Comparison of ENCODE assay signal across 29 cellular contexts in genomic region chr3:128285925-128286275, GRCh38.
DNase-seq lines count a peak whose midpoint lies in the region; ATAC-seq and TF ChIP-seq lines count a peak whose summit lies in the region.
"Had no signal": no experiment of that assay in that cellular context is flagged by ENCODE, and none has a peak within 500 bp of the region (broad histone marks: within the 10 kb centered on the region; RNA-seq: fewer than 3 reads in every experiment).

No MANE protein-coding gene starts in this region.

- no peak for TF ChIP-seq CTCF in CD4-positive, alpha-beta T cell (IDR thresholded peaks at IDR 0.05)
- TF ChIP-seq CTCF in VCaP (conservative IDR thresholded peaks at IDR 0.05) (no peak), type B pancreatic cell (conservative IDR thresholded peaks at IDR 0.05) (no peak)

- CTCF ChIA-PET in CD4-positive, alpha-beta T cell (lab: Charles Lee): no interaction called here
- CTCF ChIA-PET in naive thymus-derived CD4-positive, alpha-beta T cell (lab: Charles Lee): interaction anchor here (1.6 kb wide), 1 partner anchor 21 kb away, joined by 5 read pairs; no protein-coding TSS in a partner anchor

- H3K9me3 ChIP-seq in CD4-positive, alpha-beta T cell (ENCODE audit: control insufficient read depth, low read length): no peaks in the 10 kb centered on the region
- peaks cover 0 to 8% (median 0%) of the 10 kb centered on the region in 3 experiments for H3K9me3 ChIP-seq in naive thymus-derived CD4-positive, alpha-beta T cell (ENCODE audit: control insufficient read depth in 2 of 3, low read length in 3 of 3)
- H3K9me3 ChIP-seq: A549, SJSA1 had no signal

- no peaks in the 10 kb centered on the region for H3K4me1 ChIP-seq in naive thymus-derived CD4-positive, alpha-beta T cell (ENCODE audit: control insufficient read depth in 2 of 2, insufficient read depth in 2 of 2, low read length in 2 of 2)
- H3K4me1 ChIP-seq: A549; BLaER1 treated with 17β-estradiol and CSF1 and Interleukin-3, amounts not matched to agents 10 nM and 100 nM; SJSA1 had no signal

- peaks cover 0 to 35% (median 0%) of the 10 kb centered on the region in 3 experiments for H3K36me3 ChIP-seq in naive thymus-derived CD4-positive, alpha-beta T cell (ENCODE audit: control insufficient read depth in 2 of 3, insufficient read depth in 3 of 3, low read length in 3 of 3)
- H3K36me3 ChIP-seq: SJSA1 had no signal

- H3K9me3 Mint-ChIP-seq in CD4-positive, alpha-beta T cell: peaks cover 9% of the 10 kb centered on the region
- peaks cover 0 to 35% (median 13%) of the 10 kb centered on the region in 11 donors for H3K9me3 Mint-ChIP-seq in naive thymus-derived CD4-positive, alpha-beta T cell
- no peaks in the 10 kb centered on the region for H3K9me3 Mint-ChIP-seq in type B pancreatic cell
- H3K9me3 Mint-ChIP-seq: HFFc6 had no signal

- DNase-seq in CD4-positive, alpha-beta T cell: no peak
- no peak for DNase-seq in naive thymus-derived CD4-positive, alpha-beta T cell
- DNase-seq in type B pancreatic cell (ENCODE audit: extremely low spot score, unreplicated experiment) (no peak), HCEC 1CT (no peak), hepatic stellate cell (ENCODE audit: low spot score) (no peak)
- DNase-seq: AML-193; CD8-positive, alpha-beta memory T cell; DMS79 treated with DMSO at 0.1 percent for 48 hours; GF-D8; GM23248; HFFc6; Kasumi-1; MV-4-11; NCI-H1105; NCI-H1436 treated with DMSO at 0.1 percent for 48 hours; NCI-H187 treated with DMSO at 0.1 percent for 48 hours; NCI-H2107; NCI-H446; NCI-H524 treated with DMSO at 0.1 percent for 48 hours; NCI-H774; Right ventricle myocardium superior; RPMI8226 had no signal

- no peak for ATAC-seq in CD4-positive, alpha-beta T cell (ENCODE audit: poor library complexity)
- no peak for ATAC-seq in naive thymus-derived CD4-positive, alpha-beta T cell
- ATAC-seq in HG03135 (IDR thresholded peaks at IDR 0.05; ENCODE audit: unreplicated experiment): no peak
- ATAC-seq: A549, K562 had no signal

- H3K4me3 Mint-ChIP-seq in CD4-positive, alpha-beta T cell: no peak overlapping the region
- no peak overlapping the region for H3K4me3 Mint-ChIP-seq in naive thymus-derived CD4-positive, alpha-beta T cell
- H3K4me3 Mint-ChIP-seq in type B pancreatic cell: no peak overlapping the region
- H3K4me3 Mint-ChIP-seq: CD8-positive, alpha-beta memory T cell; H9; HFFc6 had no signal

- H3K4me1 Mint-ChIP-seq in CD4-positive, alpha-beta T cell (ENCODE audit: low read depth): peaks cover 14% of the 10 kb centered on the region
- peaks cover 0 to 35% (median 26%) of the 10 kb centered on the region in 7 donors for H3K4me1 Mint-ChIP-seq in naive thymus-derived CD4-positive, alpha-beta T cell
- peaks cover 32% of the 10 kb centered on the region for H3K4me1 Mint-ChIP-seq in type B pancreatic cell (ENCODE audit: unreplicated experiment)

- no peaks in the 10 kb centered on the region for H3K27me3 ChIP-seq in CD4-positive, alpha-beta T cell (ENCODE audit: control insufficient read depth, insufficient read depth, low read length)
- H3K27me3 ChIP-seq in naive thymus-derived CD4-positive, alpha-beta T cell (ENCODE audit: control insufficient read depth in 2 of 2, insufficient read depth in 2 of 2, low read length in 2 of 2): no peaks in the 10 kb centered on the region
- H3K27me3 ChIP-seq: BLaER1 treated with 17β-estradiol and CSF1 and Interleukin-3, amounts not matched to agents 10 nM and 100 nM; SJSA1 had no signal

- POLR2A ChIA-PET in CD4-positive, alpha-beta T cell (lab: Charles Lee): no interaction called here
- POLR2A ChIA-PET in naive thymus-derived CD4-positive, alpha-beta T cell (lab: Charles Lee): interaction anchor here (1.2 kb wide), 1 partner anchor 11 kb away, joined by 3 read pairs; no protein-coding TSS in a partner anchor

- H3K27ac Mint-ChIP-seq in CD4-positive, alpha-beta T cell: peak overlapping the region; percentile 14
- H3K27ac Mint-ChIP-seq in naive thymus-derived CD4-positive, alpha-beta T cell: peak overlapping the region in 7 of 9 donors; percentile 7 to 87 (median 58)
- peak overlapping the region; percentile 80 for H3K27ac Mint-ChIP-seq in type B pancreatic cell
- H3K27ac Mint-ChIP-seq: HFFc6 had no signal

- H3K36me3 Mint-ChIP-seq in CD4-positive, alpha-beta T cell (ENCODE audit: low read depth): peaks cover 67% of the 10 kb centered on the region
- peaks cover 16 to 59% (median 41%) of the 10 kb centered on the region in 5 donors for H3K36me3 Mint-ChIP-seq in naive thymus-derived CD4-positive, alpha-beta T cell
- H3K36me3 Mint-ChIP-seq in type B pancreatic cell: peaks cover 8% of the 10 kb centered on the region

- no peaks in the 10 kb centered on the region for H3K27me3 Mint-ChIP-seq in CD4-positive, alpha-beta T cell
- no peaks in the 10 kb centered on the region for H3K27me3 Mint-ChIP-seq in naive thymus-derived CD4-positive, alpha-beta T cell
- H3K27me3 Mint-ChIP-seq in type B pancreatic cell: no peaks in the 10 kb centered on the region
- H3K27me3 Mint-ChIP-seq: CD8-positive, alpha-beta memory T cell had no signal

- no peak overlapping the region for H3K4me3 ChIP-seq in naive thymus-derived CD4-positive, alpha-beta T cell (ENCODE audit: low read length)
- H3K4me3 ChIP-seq: A549; BLaER1 treated with 17β-estradiol and CSF1 and Interleukin-3, amounts not matched to agents 10 nM and 100 nM; GM23248; K562; SJSA1 had no signal

- intact Hi-C loops in CD4-positive, alpha-beta T cell (cut with DNase I, micrococcal nuclease): no loop called here
- intact Hi-C loops in naive thymus-derived CD4-positive, alpha-beta T cell (cut with micrococcal nuclease): loop anchor here in 1 of 2 donors (1.0 kb wide), 1 partner anchor 8 kb away; no protein-coding TSS in a partner anchor

- H3K27ac ChIP-seq in CD4-positive, alpha-beta T cell (ENCODE audit: low read depth, low read length): no peak overlapping the region
- peak overlapping the region; percentile 90 for H3K27ac ChIP-seq in VCaP
- no peak overlapping the region for H3K27ac ChIP-seq in naive thymus-derived CD4-positive, alpha-beta T cell (ENCODE audit: low read depth, low read length)
- H3K27ac ChIP-seq: A549; BLaER1 treated with 17β-estradiol and CSF1 and Interleukin-3, amounts not matched to agents 10 nM and 100 nM; GM23248; SJSA1 had no signal

Comparison
In these comparisons a context has a peak if more than half of its experiments do, and no peak if none do; other contexts are left out.
1. H3K27ac Mint-ChIP-seq: peak in every context shown above with its lines; median percentile 80 in type B pancreatic cell; 58 in naive thymus-derived CD4-positive, alpha-beta T cell; 14 in CD4-positive, alpha-beta T cell.